In the genomic region with DNA sequence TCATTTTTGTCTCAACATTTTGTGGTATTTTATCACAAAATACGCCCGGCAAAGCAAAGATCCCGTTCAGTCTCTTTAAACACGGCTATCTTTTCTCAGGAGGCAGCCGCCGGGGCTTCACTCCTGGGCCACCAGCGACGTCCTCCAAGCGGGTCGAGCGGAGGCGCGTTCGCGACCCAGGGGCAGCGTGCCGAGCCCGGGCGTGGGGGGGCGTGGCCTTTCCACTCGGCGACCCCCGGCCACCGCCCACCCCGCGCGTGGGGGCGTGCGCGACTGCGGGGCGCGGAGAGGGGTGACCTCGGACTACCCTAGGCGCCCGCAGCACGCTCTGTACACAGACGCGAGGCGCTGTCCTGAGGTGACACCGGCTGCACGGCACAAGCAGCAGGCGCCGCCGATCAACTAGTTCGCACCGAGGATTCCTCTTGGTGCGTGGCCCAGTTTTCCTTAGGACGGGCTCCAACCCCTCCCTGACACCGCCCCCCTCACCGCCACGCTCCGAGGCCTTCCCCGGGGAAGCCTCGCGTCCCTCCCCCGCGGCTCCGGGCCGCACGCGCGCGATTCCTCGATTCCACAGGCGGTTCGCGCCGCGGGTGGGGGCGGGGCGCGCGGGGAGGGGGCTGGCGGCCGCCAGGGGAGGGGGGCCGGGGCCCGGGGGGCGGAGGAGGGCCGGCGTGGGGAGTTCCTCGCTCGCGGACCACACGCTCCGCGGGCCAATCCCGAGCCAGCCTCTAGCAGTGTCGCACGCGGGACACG, we compare ENCODE assay signal across 1 cellular context.
TF ChIP-seq lines count a peak whose summit lies in the region.

No MANE protein-coding gene starts in this region.

TF ChIP-seq in WTC11, 78 proteins besides CTCF, POLR2A, EP300 and RAD21 (continued from another document):
- TF ChIP-seq, protein P1, sequence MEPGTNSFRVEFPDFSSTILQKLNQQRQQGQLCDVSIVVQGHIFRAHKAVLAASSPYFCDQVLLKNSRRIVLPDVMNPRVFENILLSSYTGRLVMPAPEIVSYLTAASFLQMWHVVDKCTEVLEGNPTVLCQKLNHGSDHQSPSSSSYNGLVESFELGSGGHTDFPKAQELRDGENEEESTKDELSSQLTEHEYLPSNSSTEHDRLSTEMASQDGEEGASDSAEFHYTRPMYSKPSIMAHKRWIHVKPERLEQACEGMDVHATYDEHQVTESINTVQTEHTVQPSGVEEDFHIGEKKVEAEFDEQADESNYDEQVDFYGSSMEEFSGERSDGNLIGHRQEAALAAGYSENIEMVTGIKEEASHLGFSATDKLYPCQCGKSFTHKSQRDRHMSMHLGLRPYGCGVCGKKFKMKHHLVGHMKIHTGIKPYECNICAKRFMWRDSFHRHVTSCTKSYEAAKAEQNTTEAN (CRISPR knock-in tag; IDR thresholded peaks at IDR 0.05): 0 out of 2 replicates have a peak, but pooled peaks have one; percentile 51
- TF ChIP-seq, protein P2, sequence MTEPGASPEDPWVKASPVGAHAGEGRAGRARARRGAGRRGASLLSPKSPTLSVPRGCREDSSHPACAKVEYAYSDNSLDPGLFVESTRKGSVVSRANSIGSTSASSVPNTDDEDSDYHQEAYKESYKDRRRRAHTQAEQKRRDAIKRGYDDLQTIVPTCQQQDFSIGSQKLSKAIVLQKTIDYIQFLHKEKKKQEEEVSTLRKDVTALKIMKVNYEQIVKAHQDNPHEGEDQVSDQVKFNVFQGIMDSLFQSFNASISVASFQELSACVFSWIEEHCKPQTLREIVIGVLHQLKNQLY (CRISPR knock-in tag; IDR thresholded peaks at IDR 0.05): no peak
- TF ChIP-seq ZNF232 (CRISPR knock-in tag; IDR thresholded peaks at IDR 0.05) (0 out of 2 replicates have a peak, but pooled peaks have one; percentile 63), ESRRA (CRISPR knock-in tag; IDR thresholded peaks at IDR 0.05; ENCODE audit: borderline replicate concordance) (0 out of 2 replicates have a peak, but pooled peaks have one; percentile 21), ZNF263 (CRISPR knock-in tag; IDR thresholded peaks at IDR 0.05; ENCODE audit: low read depth) (no peak), JUN (CRISPR knock-in tag; IDR thresholded peaks at IDR 0.05) (0 out of 2 replicates have a peak, but pooled peaks have one; percentile 51), GABPB1 (CRISPR knock-in tag; IDR thresholded peaks at IDR 0.05) (peak; percentile 36; the same call in 1 of the 2 replicates), FOXP1 (CRISPR knock-in tag; IDR thresholded peaks at IDR 0.05; ENCODE audit: borderline replicate concordance) (peak; percentile 46; the same call in 1 of the 2 replicates)
- TF ChIP-seq, protein P3, sequence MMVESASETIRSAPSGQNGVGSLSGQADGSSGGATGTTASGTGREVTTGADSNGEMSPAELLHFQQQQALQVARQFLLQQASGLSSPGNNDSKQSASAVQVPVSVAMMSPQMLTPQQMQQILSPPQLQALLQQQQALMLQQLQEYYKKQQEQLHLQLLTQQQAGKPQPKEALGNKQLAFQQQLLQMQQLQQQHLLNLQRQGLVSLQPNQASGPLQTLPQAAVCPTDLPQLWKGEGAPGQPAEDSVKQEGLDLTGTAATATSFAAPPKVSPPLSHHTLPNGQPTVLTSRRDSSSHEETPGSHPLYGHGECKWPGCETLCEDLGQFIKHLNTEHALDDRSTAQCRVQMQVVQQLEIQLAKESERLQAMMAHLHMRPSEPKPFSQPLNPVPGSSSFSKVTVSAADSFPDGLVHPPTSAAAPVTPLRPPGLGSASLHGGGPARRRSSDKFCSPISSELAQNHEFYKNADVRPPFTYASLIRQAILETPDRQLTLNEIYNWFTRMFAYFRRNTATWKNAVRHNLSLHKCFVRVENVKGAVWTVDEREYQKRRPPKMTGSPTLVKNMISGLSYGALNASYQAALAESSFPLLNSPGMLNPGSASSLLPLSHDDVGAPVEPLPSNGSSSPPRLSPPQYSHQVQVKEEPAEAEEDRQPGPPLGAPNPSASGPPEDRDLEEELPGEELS (CRISPR knock-in tag; IDR thresholded peaks at IDR 0.05): peak; percentile 58; the same call in 1 of the 2 replicates
